13 cellular contexts compared by ENCODE assay signal in genomic region chr1:39174400-39175081, GRCh38. TPM values are rescaled to one million over a fixed set of nuclear protein-coding genes. Genes with fewer than 3 reads are reported as not detected.
DNase-seq lines count a peak whose midpoint lies in the region; ATAC-seq and TF ChIP-seq lines count a peak whose summit lies in the region.
"Had no signal": no experiment of that assay in that cellular context is flagged by ENCODE, and none has a peak within 500 bp of the region (broad histone marks: within the 10 kb centered on the region; RNA-seq: fewer than 3 reads in every experiment).

No MANE protein-coding gene starts in this region.

- peak overlapping the region in 6 of 10 donors; percentile 30 to 68 (median 61) for H3K27ac ChIP-seq in heart right ventricle
- H3K27ac ChIP-seq in psoas muscle = peak overlapping the region; percentile 60

- H3K4me1 ChIP-seq in heart right ventricle = peaks cover 3 to 82% (median 52%) of the 10 kb centered on the region in 9 donors
- peaks cover 78% of the 10 kb centered on the region for H3K4me1 ChIP-seq in psoas muscle

- H3K4me3 Mint-ChIP-seq in stimulated activated naive B cell treated with anti-CD40 and anti-IgM and Interleukin-4, amounts not matched to agents 10 μg/mL and 1 μg/mL and 100 μg/mL, for 72 hours = no peak overlapping the region
- H3K4me3 Mint-ChIP-seq: neural crest cell had no signal

- no peak for ATAC-seq in heart right ventricle
- no peak for ATAC-seq in left cardiac atrium
- ATAC-seq in psoas muscle = peak in 2 of 4 donors; percentile 45 to 70
- no peak for ATAC-seq in stimulated activated naive B cell treated with anti-CD40 and anti-IgM and Interleukin-4, amounts not matched to agents 10 μg/mL and 1 μg/mL and 100 μg/mL, for 72 hours (replicated peaks)
- ATAC-seq in HG02970 (IDR thresholded peaks at IDR 0.05; ENCODE audit: low FRiP score, unreplicated experiment) = no peak

- DNase-seq in heart right ventricle (no peak), left cardiac atrium (no peak), islet precursor cell (peak; percentile 73), psoas muscle (no peak), hepatic stellate cell (ENCODE audit: low spot score) (no peak), anterior cingulate cortex (lab: John Stamatoyannopoulos, UW) (no peak)
- no peak for DNase-seq in stimulated activated naive B cell treated with anti-CD40 and anti-IgM and Interleukin-4, amounts not matched to agents 10 μg/mL and 1 μg/mL and 100 μg/mL, for 72 hours
- DNase-seq: ACHN; activated CD4-positive, alpha-beta T cell treated with anti-CD3 and anti-CD28 coated beads for 48 hours; NCI-H2227 treated with DMSO at 0.1 percent for 48 hours; stimulated activated CD4-positive, alpha-beta T cell treated with anti-CD3 and anti-CD28 coated beads, Interleukin-4, amount 100 ng/mL, for 24 hours had no signal

- intact Hi-C loops in heart right ventricle (cut with DNase I) (no loop called here), left cardiac atrium (cut with DNase I) (no loop called here), psoas muscle (cut with DNase I) (loop anchor here in 1 of 2 donors (5.0 kb wide), 2 partner anchors 32 to 67 kb away; no protein-coding TSS in a partner anchor)

- no peak overlapping the region for H3K27ac Mint-ChIP-seq in stimulated activated naive B cell treated with anti-CD40 and anti-IgM and Interleukin-4, amounts not matched to agents 10 μg/mL and 1 μg/mL and 100 μg/mL, for 72 hours

- WGBS in heart right ventricle, 2 donors = 70 to 73% methylated on average over 5 of the region's 5 CpGs
- 31 to 49% (median 38%) methylated on average over 5 of the region's 5 CpGs for WGBS in psoas muscle, 3 donors

- TF ChIP-seq CTCF in heart right ventricle (IDR thresholded peaks at IDR 0.05) (no peak), psoas muscle (IDR thresholded peaks at IDR 0.05) (no peak)

- H3K9me3 Mint-ChIP-seq in stimulated activated naive B cell treated with anti-CD40 and anti-IgM and Interleukin-4, amounts not matched to agents 10 μg/mL and 1 μg/mL and 100 μg/mL, for 72 hours = no peaks in the 10 kb centered on the region
- H3K9me3 Mint-ChIP-seq: neural crest cell had no signal

- peaks cover 7 to 26% of the 10 kb centered on the region in 2 donors for H3K4me1 Mint-ChIP-seq in stimulated activated naive B cell treated with anti-CD40 and anti-IgM and Interleukin-4, amounts not matched to agents 10 μg/mL and 1 μg/mL and 100 μg/mL, for 72 hours

- no peak overlapping the region for H3K4me3 ChIP-seq in heart right ventricle
- H3K4me3 ChIP-seq in psoas muscle = no peak overlapping the region

- H3K27me3 Mint-ChIP-seq in stimulated activated naive B cell treated with anti-CD40 and anti-IgM and Interleukin-4, amounts not matched to agents 10 μg/mL and 1 μg/mL and 100 μg/mL, for 72 hours = no peaks in the 10 kb centered on the region

- H3K36me3 Mint-ChIP-seq in stimulated activated naive B cell treated with anti-CD40 and anti-IgM and Interleukin-4, amounts not matched to agents 10 μg/mL and 1 μg/mL and 100 μg/mL, for 72 hours = no peaks in the 10 kb centered on the region

- no peaks in the 10 kb centered on the region for H3K36me3 ChIP-seq in heart right ventricle
- H3K36me3 ChIP-seq in psoas muscle (ENCODE audit: insufficient read depth in 1 of 2, low read depth in 1 of 2) = no peaks in the 10 kb centered on the region

- no peaks in the 10 kb centered on the region for H3K9me3 ChIP-seq in heart right ventricle
- no peaks in the 10 kb centered on the region for H3K9me3 ChIP-seq in psoas muscle

- no peaks in the 10 kb centered on the region for H3K27me3 ChIP-seq in heart right ventricle
- H3K27me3 ChIP-seq in psoas muscle (ENCODE audit: insufficient read depth in 3 of 3, low read length in 2 of 3) = no peaks in the 10 kb centered on the region

RNA-seq across cellular contexts. Expression of gene MACF1, which starts 30.0 kb away (rescaled TPM):
- total RNA-seq in heart right ventricle = 100 to 1,000 TPM; 157 to 379 (median 325) TPM
- polyA plus RNA-seq in heart right ventricle = 100 to 1,000 TPM in 1 of 2 donors, 10 to 100 TPM in 1; 85.3 to 136 TPM
- 100 to 1,000 TPM; 263 to 280 TPM for total RNA-seq in left cardiac atrium
- 100 to 1,000 TPM in 2 of 4 donors, 10 to 100 TPM in 2; 71.4 to 162 (median 124) TPM for total RNA-seq in psoas muscle
- polyA plus RNA-seq in psoas muscle = 10 to 100 TPM; 38.9 to 67.1 (median 53.8) TPM
